Comparison of ENCODE assay signal across 8 cellular contexts in genomic region chr6:52577022-52577777, GRCh38. TPM values are rescaled to one million over a fixed set of nuclear protein-coding genes. Genes with fewer than 3 reads are reported as not detected.
DNase-seq lines count a peak whose midpoint lies in the region; ATAC-seq lines count a peak whose summit lies in the region.

TRAM2 (minus strand) TSS chr6:52577060; CDS start chr6:52576915, 145 bp downstream.

- peak; percentile 49 for ATAC-seq in HG02943 (IDR thresholded peaks at IDR 0.05; ENCODE audit: low read depth, unreplicated experiment)
- ATAC-seq in activated CD4-positive, CD25-positive, alpha-beta regulatory T cell treated with anti-CD3 and anti-CD28 coated beads, Interleukin-2, amount 50 U/mL, for 24 hours: peak; percentile 71

- DNase-seq in SIG-M5 treated with dmso at 0.1 percent for 504 hours (lab: John Stamatoyannopoulos, UW; ENCODE audit: unreplicated experiment) (peak; percentile 56), SIG-M5 (lab: John Stamatoyannopoulos, UW) (no peak), NCI-H2196 (lab: John Stamatoyannopoulos, UW; ENCODE audit: unreplicated experiment) (peak; percentile 85), cerebellum (ENCODE audit: low spot score) (peak; percentile 82), kidney glomerular epithelial cell (lab: John Stamatoyannopoulos, UW) (peak; percentile 77)
- peak; percentile 54 to 62 for DNase-seq in stimulated activated CD4-positive, alpha-beta T cell treated with anti-CD3 and anti-CD28 coated beads, Interleukin-1b, Interleukin-23, amount 100 ng/mL, for 1 hour (ENCODE audit: low read depth in 2 of 2)

RNA-seq across cellular contexts. Expression of gene TRAM2, which starts in this region (rescaled TPM):
- total RNA-seq in cerebellum: 4.6 TPM
